Comparison of ENCODE assay signal across 1 cellular context in genomic region chr1:45620588-45621500, GRCh38.
A peak's percentile ranks its signal among the peaks of the same experiment; 100 is the strongest.
TF ChIP-seq lines count a peak whose summit lies in the region.

No MANE protein-coding gene starts in this region.

TF ChIP-seq in HepG2, 621 proteins besides CTCF, POLR2A, EP300 and RAD21:
- TF ChIP-seq RBM22 (optimal IDR thresholded peaks at IDR 0.05; ENCODE audit: low read length) (no peak), MTA3 (CRISPR knock-in tag; IDR thresholded peaks at IDR 0.05) (no peak), ZNF326 (CRISPR knock-in tag; IDR thresholded peaks at IDR 0.05; ENCODE audit: borderline replicate concordance) (no peak), ZNF281 (CRISPR knock-in tag; IDR thresholded peaks at IDR 0.05; ENCODE audit: borderline replicate concordance) (no peak), ZNF776 (CRISPR knock-in tag; IDR thresholded peaks at IDR 0.05) (no peak), ZNF503 (CRISPR knock-in tag; IDR thresholded peaks at IDR 0.05) (no peak), ARID4A (CRISPR knock-in tag; IDR thresholded peaks at IDR 0.05; ENCODE audit: borderline replicate concordance) (0 out of 2 replicates have a peak, but pooled peaks have one; percentile 18)
